8 cellular contexts compared by ENCODE assay signal in genomic region chr10:93813507-93814465, GRCh38. TPM values are rescaled to one million over a fixed set of nuclear protein-coding genes. Genes with fewer than 3 reads are reported as not detected.
DNase-seq lines count a peak whose midpoint lies in the region; ATAC-seq and TF ChIP-seq lines count a peak whose summit lies in the region.

No MANE protein-coding gene starts in this region.

- no peaks in the 10 kb centered on the region for H3K9me3 Mint-ChIP-seq in activated T-cell treated with anti-CD3 and anti-CD28 coated beads, Interleukin-2, amount 50 U/mL, for 4 hours

- H3K9ac ChIP-seq in NT2/D1 (ENCODE audit: insufficient read length, low read depth) (no peak overlapping the region), trophoblast cell (ENCODE audit: low read length) (no peak overlapping the region)

- H3K18ac ChIP-seq in trophoblast cell (ENCODE audit: low read length), result no peak overlapping the region

- H3K4me3 Mint-ChIP-seq in activated T-cell treated with anti-CD3 and anti-CD28 coated beads, Interleukin-2, amount 50 U/mL, for 4 hours, result no peak overlapping the region

- no peak overlapping the region for H2AFZ ChIP-seq in trophoblast cell (ENCODE audit: insufficient read depth, low read length, poor library complexity)

- H2BK120ac ChIP-seq in trophoblast cell (ENCODE audit: insufficient read depth, low read length, poor library complexity), result no peak overlapping the region

- H3K4me3 ChIP-seq in NT2/D1 (ENCODE audit: insufficient read length, low read depth) (no peak overlapping the region), trophoblast cell (ENCODE audit: low read depth, low read length) (no peak overlapping the region)

- no peaks in the 10 kb centered on the region for H3K36me3 Mint-ChIP-seq in activated T-cell treated with anti-CD3 and anti-CD28 coated beads, Interleukin-2, amount 50 U/mL, for 4 hours (ENCODE audit: insufficient read depth)

- H3K36me3 ChIP-seq in NT2/D1 (ENCODE audit: insufficient read depth, insufficient read length, low read length) (no peaks in the 10 kb centered on the region), trophoblast cell (ENCODE audit: control insufficient read depth in 1 of 2, insufficient read depth in 2 of 2, low read length in 2 of 2) (no peaks in the 10 kb centered on the region)

- no peaks in the 10 kb centered on the region for H3K4me1 ChIP-seq in NT2/D1 (ENCODE audit: insufficient read depth, insufficient read length)
- H3K4me1 ChIP-seq in foreskin keratinocyte, result no peaks in the 10 kb centered on the region
- H3K4me1 ChIP-seq in trophoblast cell (ENCODE audit: control insufficient read depth in 1 of 2, insufficient read depth in 2 of 2, low read length in 2 of 2), result peaks cover 3 to 8% of the 10 kb centered on the region in 2 experiments

- no peak overlapping the region for H3K23ac ChIP-seq in trophoblast cell (ENCODE audit: low read length)

- H3K27me3 Mint-ChIP-seq in activated T-cell treated with anti-CD3 and anti-CD28 coated beads, Interleukin-2, amount 50 U/mL, for 4 hours (ENCODE audit: low read depth), result peaks cover 35% of the 10 kb centered on the region

- no CpG with 5 or more reads among the region's 8 CpGs for WGBS in trophoblast cell (ENCODE audit: extremely low coverage, insufficient coverage, insufficient read length)

- H2BK5ac ChIP-seq in trophoblast cell (ENCODE audit: low read depth, low read length, poor library complexity), result no peak overlapping the region

- H3K79me2 ChIP-seq in trophoblast cell (ENCODE audit: control insufficient read depth, insufficient read depth, low read length, poor library complexity), result no peaks in the 10 kb centered on the region

- DNase-seq in DMS114 treated with DMSO at 0.1 percent for 48 hours (lab: John Stamatoyannopoulos, UW; ENCODE audit: unreplicated experiment), result peak; percentile 9
- peak; percentile 28 for DNase-seq in NT2/D1 (ENCODE audit: low read depth, low spot score)
- DNase-seq in activated T-cell treated with anti-CD3 and anti-CD28 coated beads, Interleukin-2, amount 50 U/mL, for 4 hours, result peak; percentile 5
- peak in 1 of 2 donors; percentile 22 for DNase-seq in foreskin keratinocyte
- peak; percentile 2 to 53 for DNase-seq in trophoblast cell

- H3K9me3 ChIP-seq in NT2/D1 (ENCODE audit: insufficient read depth, low read length) (no peaks in the 10 kb centered on the region), trophoblast cell (ENCODE audit: insufficient read depth, low read depth, low read length) (peaks cover 2% of the 10 kb centered on the region)

- no peak overlapping the region for H4K12ac ChIP-seq in trophoblast cell (ENCODE audit: low read depth, low read length)

- H3K79me1 ChIP-seq in trophoblast cell (ENCODE audit: low read length), result peaks cover 2% of the 10 kb centered on the region

- H4K91ac ChIP-seq in trophoblast cell (ENCODE audit: low read depth, low read length), result no peak overlapping the region

- H3K14ac ChIP-seq in trophoblast cell (ENCODE audit: low read length), result no peak overlapping the region

- peaks cover 16% of the 10 kb centered on the region for H3K27me3 ChIP-seq in NT2/D1 (ENCODE audit: insufficient read depth, insufficient read length)
- H3K27me3 ChIP-seq in foreskin keratinocyte, result peaks cover 17% of the 10 kb centered on the region
- no peaks in the 10 kb centered on the region for H3K27me3 ChIP-seq in trophoblast cell (ENCODE audit: insufficient read depth, low read length)

- no peak overlapping the region for H3K4ac ChIP-seq in trophoblast cell (ENCODE audit: low read depth, low read length)

- H3K4me1 Mint-ChIP-seq in activated T-cell treated with anti-CD3 and anti-CD28 coated beads, Interleukin-2, amount 50 U/mL, for 4 hours (ENCODE audit: low read depth), result peaks cover 2% of the 10 kb centered on the region

- peak overlapping the region; percentile 29 for H2BK12ac ChIP-seq in trophoblast cell (ENCODE audit: low read length)

- ATAC-seq in GM21717 (IDR thresholded peaks at IDR 0.05; ENCODE audit: unreplicated experiment) (peak; percentile 73), foreskin keratinocyte (peak; percentile 61), HG02973 (IDR thresholded peaks at IDR 0.05; ENCODE audit: unreplicated experiment) (no peak), HG03095 (IDR thresholded peaks at IDR 0.05; ENCODE audit: unreplicated experiment) (no peak)
- peak; percentile 58 to 75 for ATAC-seq in activated T-cell treated with anti-CD3 and anti-CD28 coated beads, Interleukin-2, amount 50 U/mL, for 4 hours

- H3K4me2 ChIP-seq in trophoblast cell (ENCODE audit: low read length), result no peak overlapping the region

- TF ChIP-seq CTCF in foreskin keratinocyte (conservative IDR thresholded peaks at IDR 0.05), result peak; percentile 60

- H2AK5ac ChIP-seq in trophoblast cell (ENCODE audit: low read length), result no peak overlapping the region

- H3K27ac ChIP-seq in foreskin keratinocyte, result no peak overlapping the region
- no peak overlapping the region for H3K27ac ChIP-seq in trophoblast cell (ENCODE audit: low read depth, low read length)

- no peak overlapping the region for H4K8ac ChIP-seq in trophoblast cell (ENCODE audit: low read depth, low read length)

RNA-seq across cellular contexts. Expression of gene LGI1, which starts 56.0 kb away (rescaled TPM):
- not detected for total RNA-seq in activated T-cell treated with anti-CD3 and anti-CD28 coated beads, Interleukin-2, amount 50 U/mL, for 4 hours
- not detected in 2 replicates for total RNA-seq in foreskin keratinocyte
- not detected in 2 replicates for polyA plus RNA-seq in foreskin keratinocyte
- 14.4 and 14.6 TPM in 2 replicates for polyA plus RNA-seq in trophoblast cell (2013)

Comparison
In these comparisons a context has a peak if more than half of its experiments do, and no peak if none do; other contexts are left out.
1. ATAC-seq: peak in GM21717 (single experiment), activated T-cell treated with anti-CD3 and anti-CD28 coated beads, Interleukin-2, amount 50 U/mL, for 4 hours (2 of 2) and foreskin keratinocyte (single experiment); none in HG02973 (single experiment) and HG03095 (single experiment).